ENCODE assay signal across 8 cellular contexts in genomic region chr5:74640450-74641013, GRCh38. TPM values are rescaled to one million over a fixed set of nuclear protein-coding genes. Genes with fewer than 3 reads are reported as not detected.
DNase-seq lines count a peak whose midpoint lies in the region; TF ChIP-seq lines count a peak whose summit lies in the region.

Gene ENC1, minus strand, starts transcription at chr5:74640728. Its CDS starts 4,243 bp downstream, at chr5:74636485.

- H3K4me1 ChIP-seq in SJSA1 (replicated peaks), result peaks cover 53% of the 10 kb centered on the region
- H3K4me1 ChIP-seq in testis, result peaks cover 2% of the 10 kb centered on the region

- H3K4me3 ChIP-seq in LNCaP clone FGC (ENCODE audit: low read depth, low read length), result peak within 1 kb of the TSS; percentile 73
- H3K4me3 ChIP-seq in SJSA1, result peak within 1 kb of the TSS; percentile 91
- peak within 1 kb of the TSS; percentile 81 to 95 for H3K4me3 ChIP-seq in testis

- intact Hi-C loops in testis (cut with DNase I; ENCODE audit: low total_unique reads), result loop anchor here (5.0 kb wide), 2 partner anchors 603 to 738 kb away; no protein-coding TSS in a partner anchor

- H3K27ac ChIP-seq in SJSA1, result peak within 1 kb of the TSS; percentile 91
- H3K27ac ChIP-seq in testis, result peak within 1 kb of the TSS; percentile 91

- TF ChIP-seq POLR2A in testis (IDR thresholded peaks at IDR 0.05), result no peak

- no peaks in the 10 kb centered on the region for H3K27me3 ChIP-seq in SJSA1 (replicated peaks)
- no peaks in the 10 kb centered on the region for H3K27me3 ChIP-seq in testis

- in situ Hi-C loops in G401 (cut with HindIII; ENCODE audit: low sequenced_read_pairs), result no loop called here

- DNase-seq in G401 (ENCODE audit: low spot score) (peak; percentile 58), GOT3 (lab: John Stamatoyannopoulos, UW) (peak; percentile 65), LNCaP clone FGC (ENCODE audit: low read depth) (peak; percentile 56), SJSA1 (ENCODE audit: low read depth in 1 of 2, low spot score in 2 of 2) (peak; percentile 88 to 90), glomerular endothelial cell (ENCODE audit: extremely low read depth, low read depth, low spot score) (no peak), nucleus accumbens (lab: John Stamatoyannopoulos, UW) (peak in 54 of 56 donors; percentile 32 to 87 (median 70)), testis (peak; percentile 90)
- DNase-seq in activated naive CD4-positive, alpha-beta T cell treated with anti-CD3 and anti-CD28 coated beads, Interleukin-2, amount 50 U/mL, for 16 hours, result peak; percentile 78

- no peaks in the 10 kb centered on the region for H3K9me3 ChIP-seq in SJSA1 (replicated peaks)
- H3K9me3 ChIP-seq in testis, result no peaks in the 10 kb centered on the region

- WGBS in testis, 2 donors, result 0 to 1% methylated on average over 32 to 64 of the region's 64 CpGs

- peaks cover 21% of the 10 kb centered on the region for H3K36me3 ChIP-seq in SJSA1
- H3K36me3 ChIP-seq in testis (ENCODE audit: low read depth, missing control alignments), result no peaks in the 10 kb centered on the region

- TF ChIP-seq CTCF in LNCaP clone FGC (IDR thresholded peaks at IDR 0.05; ENCODE audit: control insufficient read depth, extremely low read depth, insufficient read depth) (peak; percentile 69), testis (IDR thresholded peaks at IDR 0.05) (peak; percentile 36 to 74 (median 70))

RNA-seq across cellular contexts. Expression of gene ENC1, which starts in this region (rescaled TPM):
- total RNA-seq in G401 (2014; rRNA removed; shearing (Covaris generic)), result 36.4 and 59.3 TPM in 2 replicates
- total RNA-seq in SJSA1 (2014; rRNA removed; shearing (Covaris generic)), result 31.3 and 34.0 TPM in 2 replicates
- 116 and 155 TPM in 2 replicates for total RNA-seq in glomerular endothelial cell
- total RNA-seq in testis, result 100 to 1,000 TPM in 1 of 2 donors, 10 to 100 TPM in 1; 89.7 to 153 TPM
- polyA plus RNA-seq in testis (ENCODE audit: insufficient read depth, low read depth, low replicate concordance), result 28.3 TPM
